18 cellular contexts compared by ENCODE assay signal in genomic region chr10:123399276-123399839, GRCh38.
DNase-seq lines count a peak whose midpoint lies in the region; ATAC-seq and TF ChIP-seq lines count a peak whose summit lies in the region.
"Had no signal": no experiment of that assay in that cellular context is flagged by ENCODE, and none has a peak within 500 bp of the region (broad histone marks: within the 10 kb centered on the region; RNA-seq: fewer than 3 reads in every experiment).

No MANE protein-coding gene starts in this region.

- peak; percentile 41 for DNase-seq in GM06990 (ENCODE audit: extremely low read depth, insufficient read length)
- DNase-seq in Karpas-422: no peak
- peak; percentile 20 for DNase-seq in endodermal cell
- no peak for DNase-seq in stimulated activated naive B cell treated with anti-CD40 and anti-IgM and Interleukin-4, amounts not matched to agents 10 μg/mL and 1 μg/mL and 100 μg/mL, for 72 hours
- DNase-seq in effector CD4-positive, alpha-beta T cell: no peak
- DNase-seq in Peyer's patch: no peak
- no peak for DNase-seq in activated gamma-delta T cell treated with Interleukin-2 at 50 U/mL for 16 hours
- DNase-seq: Caco-2; CD4-positive, alpha-beta memory T cell; DMS 273 treated with DMSO at 0.1 percent for 48 hours; DMS79 treated with DMSO at 0.1 percent for 48 hours; NCI-H1092 treated with DMSO at 0.1 percent for 48 hours; NCI-H1436 treated with DMSO at 0.1 percent for 48 hours; NCI-H1930; NCI-H2227 treated with DMSO at 0.1 percent for 48 hours; NCI-H510A; OCI-M1 had no signal

- H3K9me3 Mint-ChIP-seq in endodermal cell: peaks cover 26% of the 10 kb centered on the region
- H3K9me3 Mint-ChIP-seq in stimulated activated naive B cell treated with anti-CD40 and anti-IgM and Interleukin-4, amounts not matched to agents 10 μg/mL and 1 μg/mL and 100 μg/mL, for 72 hours: peaks cover 3 to 7% of the 10 kb centered on the region in 2 donors

- H3K9ac ChIP-seq in Karpas-422 (ENCODE audit: low read length) (no peak overlapping the region), endodermal cell (ENCODE audit: extremely low read depth, low read length, poor library complexity, severe bottlenecking) (no peak overlapping the region)

- no peak for TF ChIP-seq CTCF in GM06990 (IDR thresholded peaks at IDR 0.05; ENCODE audit: insufficient read depth, low read length, poor library complexity, severe bottlenecking)
- TF ChIP-seq CTCF in endodermal cell (conservative IDR thresholded peaks at IDR 0.05): no peak
- no peak for TF ChIP-seq CTCF in Peyer's patch (IDR thresholded peaks at IDR 0.05)

- 91 to 97% methylated on average over 8 to 12 of the region's 12 CpGs for WGBS in endodermal cell (ENCODE audit: insufficient coverage in 1 of 2, insufficient read length in 1 of 2), 2 experiments

- H3K9me3 ChIP-seq in Karpas-422 (ENCODE audit: low read length) (peaks cover 1% of the 10 kb centered on the region), endodermal cell (ENCODE audit: control insufficient read depth, low read length) (peaks cover 7% of the 10 kb centered on the region), Peyer's patch (no peaks in the 10 kb centered on the region)

- no peak for TF ChIP-seq POLR2A in Peyer's patch (IDR thresholded peaks at IDR 0.05)

- no peak overlapping the region for H2AFZ ChIP-seq in Karpas-422 (ENCODE audit: low read length)

- H3K36me3 ChIP-seq in GM06990 (ENCODE audit: control insufficient read depth, insufficient read depth, low read length) (no peaks in the 10 kb centered on the region), Karpas-422 (ENCODE audit: insufficient read depth, low read length) (peaks cover 4% of the 10 kb centered on the region; the same call in 1 of the 2 replicates), endodermal cell (ENCODE audit: control insufficient read depth, insufficient read depth, low read length) (no peaks in the 10 kb centered on the region), Peyer's patch (no peaks in the 10 kb centered on the region)

- H3K4me1 ChIP-seq in Karpas-422 (ENCODE audit: low read length): peaks cover 49% of the 10 kb centered on the region
- H3K4me1 ChIP-seq in endodermal cell (ENCODE audit: control insufficient read depth, insufficient read depth, low read length): no peaks in the 10 kb centered on the region
- H3K4me1 ChIP-seq in Peyer's patch: peaks cover 0 to 14% (median 2%) of the 10 kb centered on the region in 4 donors
- H3K4me1 ChIP-seq: Caco-2 had no signal

- H3K27me3 ChIP-seq in GM06990 (replicated peaks; ENCODE audit: control insufficient read depth, insufficient read depth, low read length) (no peaks in the 10 kb centered on the region), Karpas-422 (ENCODE audit: low read length) (no peaks in the 10 kb centered on the region), endodermal cell (ENCODE audit: control insufficient read depth, insufficient read depth, low read length, poor library complexity, severe bottlenecking) (no peaks in the 10 kb centered on the region), Peyer's patch (no peaks in the 10 kb centered on the region)

- H3K36me3 Mint-ChIP-seq in endodermal cell (ENCODE audit: low read depth): peaks cover 12% of the 10 kb centered on the region
- peaks cover 14 to 23% of the 10 kb centered on the region in 2 donors for H3K36me3 Mint-ChIP-seq in stimulated activated naive B cell treated with anti-CD40 and anti-IgM and Interleukin-4, amounts not matched to agents 10 μg/mL and 1 μg/mL and 100 μg/mL, for 72 hours
- H3K36me3 Mint-ChIP-seq: CD4-positive, alpha-beta memory T cell had no signal

- no peak overlapping the region for H3K4me2 ChIP-seq in Karpas-422 (ENCODE audit: low read depth, low read length, poor library complexity, severe bottlenecking)

- no peak overlapping the region for H3K4me3 Mint-ChIP-seq in endodermal cell
- peak overlapping the region; percentile 6 to 15 for H3K4me3 Mint-ChIP-seq in stimulated activated naive B cell treated with anti-CD40 and anti-IgM and Interleukin-4, amounts not matched to agents 10 μg/mL and 1 μg/mL and 100 μg/mL, for 72 hours
- H3K4me3 Mint-ChIP-seq: CD4-positive, alpha-beta memory T cell had no signal

- no peak for ATAC-seq in stimulated activated naive B cell treated with anti-CD40 and anti-IgM and Interleukin-4, amounts not matched to agents 10 μg/mL and 1 μg/mL and 100 μg/mL, for 72 hours (replicated peaks)
- ATAC-seq: Right ventricle myocardium inferior had no signal

- no peaks in the 10 kb centered on the region for H3K79me2 ChIP-seq in Karpas-422 (ENCODE audit: low read length)

- no peaks in the 10 kb centered on the region for H3K4me1 Mint-ChIP-seq in endodermal cell
- peaks cover 47 to 67% of the 10 kb centered on the region in 2 donors for H3K4me1 Mint-ChIP-seq in stimulated activated naive B cell treated with anti-CD40 and anti-IgM and Interleukin-4, amounts not matched to agents 10 μg/mL and 1 μg/mL and 100 μg/mL, for 72 hours
- H3K4me1 Mint-ChIP-seq: CD4-positive, alpha-beta memory T cell had no signal

- no peaks in the 10 kb centered on the region for H4K20me1 ChIP-seq in Karpas-422 (ENCODE audit: insufficient read depth, low read depth, low read length)

- no peak overlapping the region for H3K27ac Mint-ChIP-seq in endodermal cell
- peak overlapping the region; percentile 22 for H3K27ac Mint-ChIP-seq in stimulated activated naive B cell treated with anti-CD40 and anti-IgM and Interleukin-4, amounts not matched to agents 10 μg/mL and 1 μg/mL and 100 μg/mL, for 72 hours

- H3K4me3 ChIP-seq in GM06990 (replicated peaks; ENCODE audit: low read depth, low read length): no peak overlapping the region
- no peak overlapping the region for H3K4me3 ChIP-seq in Karpas-422 (ENCODE audit: low read length)
- no peak overlapping the region for H3K4me3 ChIP-seq in endodermal cell (ENCODE audit: low read length)
- H3K4me3 ChIP-seq in Peyer's patch: no peak overlapping the region

- no peaks in the 10 kb centered on the region for H3K9me2 ChIP-seq in Karpas-422 (replicated peaks; ENCODE audit: insufficient read depth, low read length)

- H3K27ac ChIP-seq in Karpas-422 (ENCODE audit: low read length) (peak overlapping the region; percentile 78), endodermal cell (ENCODE audit: low read depth, low read length) (no peak overlapping the region), Peyer's patch (no peak overlapping the region)

- H3K27me3 Mint-ChIP-seq in endodermal cell (ENCODE audit: insufficient read depth): no peaks in the 10 kb centered on the region
- no peaks in the 10 kb centered on the region for H3K27me3 Mint-ChIP-seq in stimulated activated naive B cell treated with anti-CD40 and anti-IgM and Interleukin-4, amounts not matched to agents 10 μg/mL and 1 μg/mL and 100 μg/mL, for 72 hours
- H3K27me3 Mint-ChIP-seq: CD4-positive, alpha-beta memory T cell had no signal

Comparison
In these comparisons a context has a peak if more than half of its experiments do, and no peak if none do; other contexts are left out.
1. DNase-seq: peak in GM06990 (single experiment) and endodermal cell (single experiment); none in Karpas-422 (single experiment), stimulated activated naive B cell treated with anti-CD40 and anti-IgM and Interleukin-4, amounts not matched to agents 10 μg/mL and 1 μg/mL and 100 μg/mL, for 72 hours (single experiment), effector CD4-positive, alpha-beta T cell (single experiment), Peyer's patch (0 of 3) and activated gamma-delta T cell treated with Interleukin-2 at 50 U/mL for 16 hours (single experiment).